ENCODE assay signal across 18 cellular contexts in genomic region chr6:6330407-6330806, GRCh38. TPM values are rescaled to one million over a fixed set of nuclear protein-coding genes. Genes with fewer than 3 reads are reported as not detected.
"Had no signal": no experiment of that assay in that cellular context is flagged by ENCODE, and none has a peak within 500 bp of the region (broad histone marks: within the 10 kb centered on the region; RNA-seq: fewer than 3 reads in every experiment).

No MANE protein-coding gene starts in this region.

- H3K27ac Mint-ChIP-seq: activated T-helper 1 cell treated with anti-CD3 and anti-CD28 coated beads, Interleukin-12 subunit alpha, Interleukin-12 subunit beta, Interleukin-2, Interleukin-4 antibody, amounts not matched to agents 30 ng/mL and 10 ng/mL and 1 ng/mL, durations not matched to agents 14 hours and 24 hours and 36 hours had no signal

- H3K4me3 ChIP-seq: cardiac muscle cell, heart right ventricle, left ventricle myocardium inferior, psoas muscle, right lobe of liver, tibial artery, vagina had no signal

- H3K9me3 ChIP-seq: psoas muscle, right lobe of liver, tibial artery, vagina had no signal

- DNase-seq: activated CD4-positive, alpha-beta T cell treated with anti-CD3 and anti-CD28 coated beads for 4 hours; activated naive CD4-positive, alpha-beta T cell; effector CD4-positive, alpha-beta T cell; foreskin melanocyte; heart right ventricle; left ventricle myocardium inferior; mesenchymal stem cell; nephron progenitor cell; psoas muscle; right lobe of liver; stimulated activated CD4-positive, alpha-beta T cell treated with anti-CD3 and anti-CD28 coated beads, Interleukin-12 subunit alpha, Interleukin-12 subunit beta, amount 100 ng/mL, for 4 hours; T1000; tibial artery had no signal

- H3K9me3 Mint-ChIP-seq: activated T-helper 1 cell treated with anti-CD3 and anti-CD28 coated beads, Interleukin-12 subunit alpha, Interleukin-12 subunit beta, Interleukin-2, Interleukin-4 antibody, amounts not matched to agents 30 ng/mL and 10 ng/mL and 1 ng/mL, durations not matched to agents 14 hours and 24 hours and 36 hours; nephron progenitor cell had no signal

- H3K4me3 Mint-ChIP-seq: activated T-helper 1 cell treated with anti-CD3 and anti-CD28 coated beads, Interleukin-12 subunit alpha, Interleukin-12 subunit beta, Interleukin-2, Interleukin-4 antibody, amounts not matched to agents 30 ng/mL and 10 ng/mL and 1 ng/mL, durations not matched to agents 14 hours and 24 hours and 36 hours; nephron progenitor cell had no signal

- H3K27ac ChIP-seq: cardiac muscle cell, right lobe of liver, tibial artery, vagina had no signal

- H3K27me3 ChIP-seq: cardiac muscle cell, heart right ventricle, right lobe of liver, tibial artery, vagina had no signal

- H3K36me3 ChIP-seq: cardiac muscle cell, heart right ventricle, left ventricle myocardium inferior, right lobe of liver, tibial artery, vagina had no signal

- ATAC-seq: psoas muscle had no signal

RNA-seq across cellular contexts. Expression of gene F13A1, which starts 9.9 kb away (rescaled TPM):
- total RNA-seq: activated T-helper 1 cell treated with anti-CD3 and anti-CD28 coated beads, Interleukin-12 subunit alpha, Interleukin-12 subunit beta, Interleukin-2, Interleukin-4 antibody, amounts not matched to agents 30 ng/mL and 10 ng/mL and 1 ng/mL, durations not matched to agents 14 hours and 24 hours and 36 hours; endothelial cell of umbilical vein had no signal
- polyA plus RNA-seq: endothelial cell of umbilical vein, keratinocyte had no signal
